15 cellular contexts compared by ENCODE assay signal in the genomic region with DNA sequence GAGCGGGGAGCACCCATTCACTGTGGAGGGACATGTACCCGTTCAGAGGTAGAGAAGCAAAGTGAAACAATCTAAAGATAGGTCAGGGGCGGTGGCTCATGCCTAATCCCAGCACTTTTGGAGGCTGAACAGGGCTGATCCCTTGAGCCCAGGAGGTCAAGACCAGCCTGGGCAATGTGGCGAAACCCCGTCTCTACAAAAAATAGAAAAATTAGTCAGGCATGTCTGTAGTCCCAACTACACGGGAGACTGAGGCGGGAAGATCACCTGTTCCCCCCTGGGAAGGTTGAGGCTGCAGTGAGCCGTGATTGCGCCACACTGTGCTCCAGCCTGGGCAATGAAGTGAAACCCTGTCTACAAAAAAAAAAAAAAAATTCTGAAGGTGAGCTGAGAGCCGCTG. TPM values are rescaled to one million over a fixed set of nuclear protein-coding genes. Genes with fewer than 3 reads are reported as not detected.
DNase-seq lines count a peak whose midpoint lies in the region; ATAC-seq and TF ChIP-seq lines count a peak whose summit lies in the region.
"Had no signal": no experiment of that assay in that cellular context is flagged by ENCODE, and none has a peak within 500 bp of the region (broad histone marks: within the 10 kb centered on the region; RNA-seq: fewer than 3 reads in every experiment).

No MANE protein-coding gene starts in this region.

- peak; percentile 85 for DNase-seq in Karpas-422
- no peak for DNase-seq in activated B cell treated with CpG ODN at 0.5 μM for 24 hours
- DNase-seq in right lobe of liver: peak; percentile 71 to 80 (median 77)
- DNase-seq in RWPE1 (ENCODE audit: low spot score): no peak
- DNase-seq in NCI-H146 treated with DMSO at 0.1 percent for 48 hours (lab: John Stamatoyannopoulos, UW; ENCODE audit: unreplicated experiment): no peak
- DNase-seq in SK-N-SH: no peak
- DNase-seq: Caco-2; left colon; NCI-H1092 treated with DMSO at 0.1 percent for 48 hours; NCI-H774; stimulated activated CD4-positive, alpha-beta T cell treated with anti-CD3 and anti-CD28 coated beads, Interleukin-4, amount 100 ng/mL, for 24 hours; T-cell had no signal

- no peaks in the 10 kb centered on the region for H3K36me3 Mint-ChIP-seq in activated B cell treated with CpG ODN at 0.5 μM for 24 hours (ENCODE audit: low read depth)
- H3K36me3 Mint-ChIP-seq: T-cell had no signal

- H3K27me3 ChIP-seq in BLaER1 (no peaks in the 10 kb centered on the region), Karpas-422 (ENCODE audit: low read length) (no peaks in the 10 kb centered on the region), right lobe of liver (no peaks in the 10 kb centered on the region), SK-N-SH (ENCODE audit: insufficient read depth) (no peaks in the 10 kb centered on the region)

- H3K4me2 ChIP-seq in BLaER1: peak overlapping the region; percentile 89
- peak overlapping the region; percentile 96 for H3K4me2 ChIP-seq in Karpas-422 (ENCODE audit: low read depth, low read length, poor library complexity, severe bottlenecking)
- H3K4me2 ChIP-seq in SK-N-SH: no peak overlapping the region

- H3F3A ChIP-seq in SK-N-SH (replicated peaks; ENCODE audit: insufficient read depth): peaks cover 5% of the 10 kb centered on the region

- TF ChIP-seq RAD21 in SK-N-SH (IDR thresholded peaks at IDR 0.05; ENCODE audit: low read length): no peak

- H3K27me3 Mint-ChIP-seq in activated B cell treated with CpG ODN at 0.5 μM for 24 hours: no peaks in the 10 kb centered on the region

- H3K9ac ChIP-seq in BLaER1 (0 out of 2 replicates have a peak overlapping the region, but pooled peaks have one; percentile 6), Karpas-422 (ENCODE audit: low read length) (peak overlapping the region; percentile 64), SK-N-SH (no peak overlapping the region)

- H3K4me3 Mint-ChIP-seq in activated B cell treated with CpG ODN at 0.5 μM for 24 hours: peak overlapping the region; percentile 56

- TF ChIP-seq POLR2A in right lobe of liver (IDR thresholded peaks at IDR 0.05): peak; percentile 27

- H4K20me1 ChIP-seq in BLaER1: no peaks in the 10 kb centered on the region
- H4K20me1 ChIP-seq in Karpas-422 (ENCODE audit: insufficient read depth, low read depth, low read length): no peaks in the 10 kb centered on the region
- no peaks in the 10 kb centered on the region for H4K20me1 ChIP-seq in SK-N-SH (ENCODE audit: insufficient read depth)

- H2AFZ ChIP-seq in Karpas-422 (ENCODE audit: low read length): peak overlapping the region; percentile 83; the same call in 1 of the 2 replicates
- no peak overlapping the region for H2AFZ ChIP-seq in SK-N-SH (ENCODE audit: low read depth)

- H3K27ac Mint-ChIP-seq in activated B cell treated with CpG ODN at 0.5 μM for 24 hours: peak overlapping the region; percentile 30
- H3K27ac Mint-ChIP-seq: T-cell had no signal

- intact Hi-C loops in activated B cell treated with CpG ODN at 0.5 μM for 24 hours (cut with micrococcal nuclease): loop anchor here (1.0 to 2.0 kb wide), 3 partner anchors 23 to 384 kb away; no protein-coding TSS in a partner anchor
- intact Hi-C loops in right lobe of liver (cut with DNase I): loop anchor here in 1 of 2 donors (10.0 kb wide), 1 partner anchor 84 kb away; no protein-coding TSS in a partner anchor

- H3K4me1 Mint-ChIP-seq in activated B cell treated with CpG ODN at 0.5 μM for 24 hours: peaks cover 26% of the 10 kb centered on the region

- peaks cover 28% of the 10 kb centered on the region for H3K4me1 ChIP-seq in BLaER1
- peaks cover 31% of the 10 kb centered on the region for H3K4me1 ChIP-seq in Karpas-422 (ENCODE audit: low read length)
- H3K4me1 ChIP-seq in right lobe of liver: peaks cover 0 to 26% (median 2%) of the 10 kb centered on the region in 4 donors
- H3K4me1 ChIP-seq in SK-N-SH (ENCODE audit: control insufficient read depth in 1 of 2, insufficient read depth in 2 of 2, low read depth in 1 of 2, low read length in 1 of 2): peaks cover 3 to 5% of the 10 kb centered on the region in 2 experiments; a peak in 2 of 4 replicates

- ATAC-seq in activated B cell treated with CpG ODN at 0.5 μM for 24 hours (ENCODE audit: low read depth): peak; percentile 35
- ATAC-seq in right lobe of liver: peak; percentile 53 to 61 (median 57)
- ATAC-seq in HG03469 (IDR thresholded peaks at IDR 0.05; ENCODE audit: unreplicated experiment): no peak

- H3K79me2 ChIP-seq in Karpas-422 (ENCODE audit: low read length) (no peaks in the 10 kb centered on the region), SK-N-SH (ENCODE audit: insufficient read depth) (no peaks in the 10 kb centered on the region)

- no peak for TF ChIP-seq EP300 in SK-N-SH (IDR thresholded peaks at IDR 0.05; ENCODE audit: borderline replicate concordance in 1 of 2, low read depth in 1 of 2, low read length in 1 of 2)

- H3K9me3 ChIP-seq in BLaER1 (peaks cover 5% of the 10 kb centered on the region), Karpas-422 (ENCODE audit: low read length) (no peaks in the 10 kb centered on the region), right lobe of liver (no peaks in the 10 kb centered on the region), SK-N-SH (no peaks in the 10 kb centered on the region)
- H3K9me3 ChIP-seq: Caco-2 had no signal

- H3K9me2 ChIP-seq in Karpas-422 (replicated peaks; ENCODE audit: insufficient read depth, low read length): no peaks in the 10 kb centered on the region
- no peaks in the 10 kb centered on the region for H3K9me2 ChIP-seq in SK-N-SH

- no peaks in the 10 kb centered on the region for H3K9me3 Mint-ChIP-seq in activated B cell treated with CpG ODN at 0.5 μM for 24 hours
- H3K9me3 Mint-ChIP-seq: T-cell had no signal

- TF ChIP-seq CTCF in activated B cell treated with CpG ODN at 0.5 μM for 24 hours (IDR thresholded peaks at IDR 0.05) (no peak), right lobe of liver (IDR thresholded peaks at IDR 0.05) (no peak), RWPE1 (conservative IDR thresholded peaks at IDR 0.05; ENCODE audit: low read depth) (no peak), SK-N-SH (IDR thresholded peaks at IDR 0.05) (no peak)

- CTCF ChIA-PET in activated B cell treated with CpG ODN at 0.5 μM for 24 hours (lab: Charles Lee): interaction anchor here (0.7 to 4.6 kb wide), 12 partner anchors 10 to 384 kb away, joined by 3 to 129 read pairs (median 4); a partner anchor contains a TSS
- CTCF ChIA-PET in RWPE1 (lab: Yijun Ruan, JAX): interaction anchor here (0.6 to 2.5 kb wide), 4 partner anchors 81 to 107 kb away, joined by 3 to 8 read pairs (median 6); no protein-coding TSS in a partner anchor
- CTCF ChIA-PET in SK-N-SH (lab: Yijun Ruan, JAX): interaction anchor here (0.7 to 7.7 kb wide), 15 partner anchors 11 to 384 kb away, joined by 3 to 279 read pairs (median 9); a partner anchor contains a TSS

- H3K36me3 ChIP-seq in BLaER1 (no peaks in the 10 kb centered on the region), Karpas-422 (ENCODE audit: insufficient read depth, low read length) (no peaks in the 10 kb centered on the region), right lobe of liver (no peaks in the 10 kb centered on the region), SK-N-SH (replicated peaks in 1 of 2; ENCODE audit: control insufficient read depth in 1 of 2, insufficient read depth in 2 of 2, low read length in 1 of 2) (no peaks in the 10 kb centered on the region)

- WGBS in right lobe of liver (ENCODE audit: insufficient coverage, low coverage, low lambda C conversion rate, missing lambda C conversion rate): 29% methylated on average over 9 of the region's 10 CpGs
- WGBS in SK-N-SH (ENCODE audit: low lambda C conversion rate): 92% methylated on average over 10 of the region's 10 CpGs

- H3K27ac ChIP-seq in BLaER1 (no peak overlapping the region), Karpas-422 (ENCODE audit: low read length) (peak overlapping the region; percentile 92), right lobe of liver (peak overlapping the region; percentile 41 to 90 (median 82)), RWPE1 (no peak overlapping the region), SK-N-SH (ENCODE audit: low read depth in 2 of 2, low read length in 1 of 2) (no peak overlapping the region)

- H3K4me3 ChIP-seq in BLaER1 (peak overlapping the region; percentile 32; the same call in 1 of the 2 replicates), Karpas-422 (ENCODE audit: low read length) (peak overlapping the region; percentile 69), right lobe of liver (peak overlapping the region; percentile 34 to 54 (median 50)), SK-N-SH (ENCODE audit: low read depth in 2 of 2, low read length in 1 of 2) (no peak overlapping the region)
- H3K4me3 ChIP-seq: skin epidermis had no signal

- POLR2A ChIA-PET in activated B cell treated with CpG ODN at 0.5 μM for 24 hours (lab: Charles Lee): interaction anchor here (0.7 to 3.0 kb wide), 6 partner anchors 23 to 93 kb away, joined by 3 to 27 read pairs (median 8); a partner anchor contains a TSS
- POLR2A ChIA-PET in RWPE1 (lab: Yijun Ruan, JAX; ENCODE audit: low non-redundant PET): interaction anchor here (0.5 kb wide), 1 partner anchor 1097 kb away, joined by 3 read pairs; no protein-coding TSS in a partner anchor
- POLR2A ChIA-PET in SK-N-SH (lab: Yijun Ruan, JAX): no interaction called here

TF ChIP-seq in SK-N-SH, 30 proteins besides CTCF, POLR2A, EP300 and RAD21 (continues in another document):
- TF ChIP-seq TAF1 (IDR thresholded peaks at IDR 0.05; ENCODE audit: borderline replicate concordance, low read depth, low read length) (no peak), GATA2 (CRISPR knock-in tag; IDR thresholded peaks at IDR 0.05) (no peak), JUND (IDR thresholded peaks at IDR 0.05) (no peak), CHD2 (IDR thresholded peaks at IDR 0.05; ENCODE audit: low read length, partially characterized antibody) (no peak)

RNA-seq across cellular contexts. Expression of a gene that starts 21.7 kb away (rescaled TPM):
- 3.7 and 6.0 TPM in 2 replicates for total RNA-seq in Karpas-422 (2014; rRNA removed; shearing (Covaris generic); ENCODE audit: low replicate concordance)
- not detected in 2 replicates for total RNA-seq in activated B cell treated with CpG ODN at 0.5 μM for 24 hours
- total RNA-seq in right lobe of liver: under 1 TPM in 4 of 6 experiments, not detected in 2; 0.42 to 0.80 (median 0.58) TPM
- polyA plus RNA-seq in SK-N-SH (2012; rRNA removed): not detected in 2 replicates
- 0.04 TPM in 1 of 2 replicates, not detected in the other for polyA plus RNA-seq in SK-N-SH (2012; cell fraction: cytosol; rRNA removed)
- polyA plus RNA-seq in SK-N-SH (2012; cell fraction: nucleus; rRNA removed): 0.23 TPM in 1 of 2 replicates, not detected in the other
- total RNA-seq: Caco-2, left colon, T-cell had no signal

RNA-seq across cellular contexts. Expression of a gene that starts 22.8 kb away (rescaled TPM):
- total RNA-seq in Karpas-422 (2014; rRNA removed; shearing (Covaris generic); ENCODE audit: low replicate concordance): 16.4 and 19.6 TPM in 2 replicates
- total RNA-seq in activated B cell treated with CpG ODN at 0.5 μM for 24 hours: 4.1 and 4.7 TPM in 2 replicates
- total RNA-seq in right lobe of liver: 1 to 10 TPM; 2.2 to 8.0 (median 4.8) TPM
- 4.4 and 4.6 TPM in 2 replicates for polyA plus RNA-seq in SK-N-SH (2012; rRNA removed)
- polyA plus RNA-seq in SK-N-SH (2012; cell fraction: cytosol; rRNA removed): 2.7 and 3.7 TPM in 2 replicates
- polyA plus RNA-seq in SK-N-SH (2012; cell fraction: nucleus; rRNA removed): 1.6 and 3.0 TPM in 2 replicates

RNA-seq across cellular contexts. Expression of a gene that starts 41.8 kb away (rescaled TPM):
- 81.7 and 146 TPM in 2 replicates for total RNA-seq in Karpas-422 (2014; rRNA removed; shearing (Covaris generic); ENCODE audit: low replicate concordance)
- 72.5 and 76.5 TPM in 2 replicates for total RNA-seq in activated B cell treated with CpG ODN at 0.5 μM for 24 hours
- 10 to 100 TPM; 27.5 to 50.4 (median 32.9) TPM for total RNA-seq in right lobe of liver
- 44.3 and 48.7 TPM in 2 replicates for polyA plus RNA-seq in SK-N-SH (2012; rRNA removed)
- polyA plus RNA-seq in SK-N-SH (2012; cell fraction: cytosol; rRNA removed): 49.0 and 49.4 TPM in 2 replicates
- 58.3 and 107 TPM in 2 replicates for polyA plus RNA-seq in SK-N-SH (2012; cell fraction: nucleus; rRNA removed)

Comparison
In these comparisons a context has a peak if more than half of its experiments do, and no peak if none do; other contexts are left out.
1. H3K27ac ChIP-seq: peak in Karpas-422 (single experiment) and right lobe of liver (3 of 3); none in BLaER1 (single experiment), RWPE1 (single experiment) and SK-N-SH (0 of 2).
2. H3K4me3 ChIP-seq: peak in BLaER1 (single experiment), Karpas-422 (single experiment) and right lobe of liver (3 of 3); none in SK-N-SH (0 of 2).
3. DNase-seq: peak in Karpas-422 (single experiment) and right lobe of liver (3 of 3); none in activated B cell treated with CpG ODN at 0.5 μM for 24 hours (single experiment), RWPE1 (single experiment), NCI-H146 treated with DMSO at 0.1 percent for 48 hours (single experiment) and SK-N-SH (single experiment).